ENCODE assay signal across 12 cellular contexts in genomic region chr11:12160231-12160630, GRCh38. TPM values are rescaled to one million over a fixed set of nuclear protein-coding genes. Genes with fewer than 3 reads are reported as not detected.
DNase-seq lines count a peak whose midpoint lies in the region; ATAC-seq and TF ChIP-seq lines count a peak whose summit lies in the region.
"Had no signal": no experiment of that assay in that cellular context is flagged by ENCODE, and none has a peak within 500 bp of the region (broad histone marks: within the 10 kb centered on the region; RNA-seq: fewer than 3 reads in every experiment).

No MANE protein-coding gene starts in this region.

- no peaks in the 10 kb centered on the region for H3K9me3 Mint-ChIP-seq in activated T-helper 2 cell treated with anti-CD3 and anti-CD28 coated beads, Interferon-gamma antibody, Interleukin-2, Interleukin-4, amounts not matched to agents 10 μg/mL and 5 μg/mL and 100 μg/mL, durations not matched to agents 14 hours and 24 hours and 36 hours
- H3K9me3 Mint-ChIP-seq in stimulated activated naive CD8-positive, alpha-beta T cell treated with anti-CD3 and anti-CD28 coated beads, Interleukin-15, amount 100 ng/mL, for 72 hours: no peaks in the 10 kb centered on the region

- peaks cover 0 to 33% of the 10 kb centered on the region in 2 donors for H3K36me3 ChIP-seq in left lung

- H3K4me3 ChIP-seq in HL-60 (replicated peaks; ENCODE audit: insufficient read depth, low read length) (no peak overlapping the region), left lung (no peak overlapping the region)
- H3K4me3 ChIP-seq: mucosa of descending colon had no signal

- no peaks in the 10 kb centered on the region for H3K9me3 ChIP-seq in left lung
- H3K9me3 ChIP-seq: mucosa of descending colon had no signal

- H3K27me3 ChIP-seq in HL-60 (ENCODE audit: insufficient read depth, poor library complexity, severe bottlenecking) (no peaks in the 10 kb centered on the region), left lung (no peaks in the 10 kb centered on the region)

- DNase-seq in HL-60 (ENCODE audit: low read depth in 1 of 2, low spot score in 1 of 2): no peak
- no peak for DNase-seq in activated T-helper 2 cell treated with anti-CD3 and anti-CD28 coated beads, Interferon-gamma antibody, Interleukin-2, Interleukin-4, amounts not matched to agents 10 μg/mL and 5 μg/mL and 100 μg/mL, durations not matched to agents 14 hours and 24 hours and 36 hours (ENCODE audit: low spot score)
- DNase-seq in left lung: no peak
- DNase-seq in stimulated activated naive CD8-positive, alpha-beta T cell treated with anti-CD3 and anti-CD28 coated beads, Interleukin-15, amount 100 ng/mL, for 72 hours: no peak
- no peak for DNase-seq in head of caudate nucleus
- DNase-seq: DMS79; NK-92 treated with Interleukin-12 subunit alpha and Interleukin-12 subunit beta, amount 100 ng/mL, for 24 hours; stimulated activated naive CD4-positive, alpha-beta T cell; T-helper 9 cell had no signal

- no peak for ATAC-seq in left lung
- ATAC-seq in stimulated activated naive CD8-positive, alpha-beta T cell treated with anti-CD3 and anti-CD28 coated beads, Interleukin-15, amount 100 ng/mL, for 72 hours: no peak
- ATAC-seq in GM18519 (IDR thresholded peaks at IDR 0.05; ENCODE audit: low FRiP score, unreplicated experiment): no peak
- no peak for ATAC-seq in GM21529 (IDR thresholded peaks at IDR 0.05; ENCODE audit: unreplicated experiment)

- H3K4me3 Mint-ChIP-seq in activated T-helper 2 cell treated with anti-CD3 and anti-CD28 coated beads, Interferon-gamma antibody, Interleukin-2, Interleukin-4, amounts not matched to agents 10 μg/mL and 5 μg/mL and 100 μg/mL, durations not matched to agents 14 hours and 24 hours and 36 hours (ENCODE audit: low read depth): no peak overlapping the region
- no peak overlapping the region for H3K4me3 Mint-ChIP-seq in stimulated activated naive CD8-positive, alpha-beta T cell treated with anti-CD3 and anti-CD28 coated beads, Interleukin-15, amount 100 ng/mL, for 72 hours

- H3K4me1 ChIP-seq in left lung: peaks cover 54 to 70% of the 10 kb centered on the region in 2 donors

- TF ChIP-seq CTCF in HL-60 (IDR thresholded peaks at IDR 0.05; ENCODE audit: insufficient read depth, low read length) (no peak), left lung (IDR thresholded peaks at IDR 0.05) (no peak)

- H3K36me3 Mint-ChIP-seq in activated T-helper 2 cell treated with anti-CD3 and anti-CD28 coated beads, Interferon-gamma antibody, Interleukin-2, Interleukin-4, amounts not matched to agents 10 μg/mL and 5 μg/mL and 100 μg/mL, durations not matched to agents 14 hours and 24 hours and 36 hours (ENCODE audit: low read depth): peaks cover 88% of the 10 kb centered on the region

- no peaks in the 10 kb centered on the region for H3K27me3 Mint-ChIP-seq in activated T-helper 2 cell treated with anti-CD3 and anti-CD28 coated beads, Interferon-gamma antibody, Interleukin-2, Interleukin-4, amounts not matched to agents 10 μg/mL and 5 μg/mL and 100 μg/mL, durations not matched to agents 14 hours and 24 hours and 36 hours (ENCODE audit: low read depth)
- H3K27me3 Mint-ChIP-seq in stimulated activated naive CD8-positive, alpha-beta T cell treated with anti-CD3 and anti-CD28 coated beads, Interleukin-15, amount 100 ng/mL, for 72 hours: no peaks in the 10 kb centered on the region

- peaks cover 82% of the 10 kb centered on the region for H3K4me1 Mint-ChIP-seq in activated T-helper 2 cell treated with anti-CD3 and anti-CD28 coated beads, Interferon-gamma antibody, Interleukin-2, Interleukin-4, amounts not matched to agents 10 μg/mL and 5 μg/mL and 100 μg/mL, durations not matched to agents 14 hours and 24 hours and 36 hours (ENCODE audit: low read depth)
- peaks cover 89% of the 10 kb centered on the region for H3K4me1 Mint-ChIP-seq in stimulated activated naive CD8-positive, alpha-beta T cell treated with anti-CD3 and anti-CD28 coated beads, Interleukin-15, amount 100 ng/mL, for 72 hours

- H3K27ac ChIP-seq in HL-60 (replicated peaks) (peak overlapping the region; percentile 57), left lung (peak overlapping the region; percentile 71 to 78)

- intact Hi-C loops in activated T-helper 2 cell treated with anti-CD3 and anti-CD28 coated beads, Interferon-gamma antibody, Interleukin-2, Interleukin-4, amounts not matched to agents 10 μg/mL and 5 μg/mL and 100 μg/mL, durations not matched to agents 14 hours and 24 hours and 36 hours (cut with micrococcal nuclease): no loop called here
- intact Hi-C loops in left lung (cut with DNase I) (no loop called here), head of caudate nucleus (cut with DNase I) (no loop called here)

- H3K27ac Mint-ChIP-seq in activated T-helper 2 cell treated with anti-CD3 and anti-CD28 coated beads, Interferon-gamma antibody, Interleukin-2, Interleukin-4, amounts not matched to agents 10 μg/mL and 5 μg/mL and 100 μg/mL, durations not matched to agents 14 hours and 24 hours and 36 hours: peak overlapping the region; percentile 82
- peak overlapping the region; percentile 53 to 82 for H3K27ac Mint-ChIP-seq in stimulated activated naive CD8-positive, alpha-beta T cell treated with anti-CD3 and anti-CD28 coated beads, Interleukin-15, amount 100 ng/mL, for 72 hours

RNA-seq across cellular contexts. Expression of gene MICAL2, which starts 49.8 kb away (rescaled TPM):
- total RNA-seq in activated T-helper 2 cell treated with anti-CD3 and anti-CD28 coated beads, Interferon-gamma antibody, Interleukin-2, Interleukin-4, amounts not matched to agents 10 μg/mL and 5 μg/mL and 100 μg/mL, durations not matched to agents 14 hours and 24 hours and 36 hours: 736 TPM in 2 replicates
- 100 to 1,000 TPM; 242 to 293 TPM for total RNA-seq in left lung
